Comparison of ENCODE assay signal across 2 cellular contexts in genomic region chr12:6363010-6363329, GRCh38.
TF ChIP-seq lines count a peak whose summit lies in the region.

No MANE protein-coding gene starts in this region.

TF ChIP-seq in SK-N-SH, 30 proteins besides CTCF, POLR2A, EP300 and RAD21:
- no peak for TF ChIP-seq NRF1 (IDR thresholded peaks at IDR 0.05; ENCODE audit: low read depth, low read length)
- TF ChIP-seq FOXM1 (IDR thresholded peaks at IDR 0.05; ENCODE audit: low read depth) = no peak
- no peak for TF ChIP-seq MXI1 (IDR thresholded peaks at IDR 0.05; ENCODE audit: low read depth, low read length)
- no peak for TF ChIP-seq RFX5 (IDR thresholded peaks at IDR 0.05; ENCODE audit: low read length)
- no peak for TF ChIP-seq RXRA (IDR thresholded peaks at IDR 0.05; ENCODE audit: borderline replicate concordance, low read depth)
- TF ChIP-seq REST (IDR thresholded peaks at IDR 0.05; ENCODE audit: low read depth, low read length) = no peak
- TF ChIP-seq IRF3 (IDR thresholded peaks at IDR 0.05; ENCODE audit: low read depth, low read length) = no peak
- TF ChIP-seq RCOR1 (IDR thresholded peaks at IDR 0.05; ENCODE audit: low read length) = no peak
- no peak for TF ChIP-seq MAX (IDR thresholded peaks at IDR 0.05; ENCODE audit: low read depth)
- TF ChIP-seq POLR2AphosphoS5 (IDR thresholded peaks at IDR 0.05; ENCODE audit: low read depth, low read length) = no peak
- no peak for TF ChIP-seq GATA2 (CRISPR knock-in tag; IDR thresholded peaks at IDR 0.05)
- no peak for TF ChIP-seq TEAD4 (IDR thresholded peaks at IDR 0.05; ENCODE audit: borderline replicate concordance, insufficient read depth)
- no peak for TF ChIP-seq GABPA (IDR thresholded peaks at IDR 0.05; ENCODE audit: low read depth)

TF ChIP-seq in SK-N-SH treated with all-trans-retinoic acid at 6 μM for 48 hours, 23 proteins besides CTCF, POLR2A, EP300 and RAD21:
- TF ChIP-seq ISL1 (CRISPR knock-in tag; IDR thresholded peaks at IDR 0.05) (no peak), TSHZ2 (CRISPR knock-in tag; IDR thresholded peaks at IDR 0.05) (no peak), ZNF70 (CRISPR knock-in tag; IDR thresholded peaks at IDR 0.05) (no peak), ZNF565 (CRISPR knock-in tag; conservative IDR thresholded peaks at IDR 0.05; ENCODE audit: low read depth) (no peak), TOX (CRISPR knock-in tag; IDR thresholded peaks at IDR 0.05; ENCODE audit: borderline replicate concordance) (no peak), ZFP3 (CRISPR knock-in tag; IDR thresholded peaks at IDR 0.05) (no peak), CSDC2 (CRISPR knock-in tag; IDR thresholded peaks at IDR 0.05) (no peak), BACH2 (CRISPR knock-in tag; IDR thresholded peaks at IDR 0.05; ENCODE audit: borderline replicate concordance) (no peak), SNAI2 (CRISPR knock-in tag; IDR thresholded peaks at IDR 0.05) (no peak), PATZ1 (CRISPR knock-in tag; IDR thresholded peaks at IDR 0.05; ENCODE audit: borderline replicate concordance) (no peak)
